Comparison of ENCODE assay signal across 8 cellular contexts in the genomic region with DNA sequence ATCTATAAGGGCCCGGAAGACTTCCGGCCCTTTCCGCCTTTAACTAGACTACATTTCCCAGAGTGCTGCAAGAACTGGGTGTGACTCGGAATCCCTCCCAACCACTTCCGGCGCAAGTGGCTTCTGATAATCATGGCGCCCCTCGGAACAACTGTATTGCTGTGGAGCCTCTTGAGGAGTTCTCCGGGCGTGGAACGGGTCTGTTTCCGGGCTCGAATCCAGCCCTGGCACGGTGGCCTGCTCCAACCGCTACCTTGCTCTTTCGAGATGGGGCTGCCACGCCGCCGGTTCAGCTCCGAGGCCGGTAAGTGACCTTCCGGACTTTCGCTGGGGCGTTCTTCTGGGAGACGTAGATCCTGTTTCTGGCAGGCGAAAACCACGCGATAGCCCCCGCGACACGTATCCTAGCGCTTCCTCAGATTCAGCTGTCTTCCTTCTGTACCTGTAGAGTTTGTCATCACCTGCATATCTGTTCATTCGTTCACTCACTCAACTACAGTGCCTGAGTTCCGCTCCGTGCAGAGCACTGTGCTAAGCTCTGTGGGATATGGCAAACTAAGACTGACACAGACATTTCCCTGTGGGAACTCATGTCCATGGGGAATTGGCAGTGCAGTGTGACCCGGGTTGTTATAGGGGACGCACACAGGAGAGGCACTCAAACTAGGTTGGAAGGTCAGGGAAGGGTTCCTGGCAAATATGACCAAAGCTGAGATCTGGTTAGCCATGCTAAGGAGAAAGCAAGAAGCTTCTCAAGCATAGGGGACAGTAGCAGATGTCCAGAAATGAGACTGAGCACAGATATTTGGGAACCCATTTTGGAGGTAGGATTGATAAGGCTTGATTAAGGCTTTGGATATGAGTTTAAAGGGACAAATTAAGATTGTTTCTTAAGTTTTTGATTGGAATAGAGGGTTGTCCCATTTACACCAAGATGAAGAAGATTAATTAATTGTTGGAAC. TPM values are rescaled to one million over a fixed set of nuclear protein-coding genes. Genes with fewer than 3 reads are reported as not detected.
DNase-seq lines count a peak whose midpoint lies in the region; ATAC-seq, FAIRE-seq and TF ChIP-seq lines count a peak whose summit lies in the region.

TSS of gene MRPS22 (plus strand) at position 126 of the 962 bp plus-strand sequence. CDS start at position 133, 7 bp downstream.

- peak within 1 kb of the TSS; percentile 90 for H3K27ac ChIP-seq in colonic mucosa

- DNase-seq in Ammon's horn (ENCODE audit: low spot score) = peak; percentile 94
- DNase-seq in GM19239 (ENCODE audit: insufficient read length, low spot score) = peak; percentile 66
- DNase-seq in NCI-H524 treated with DMSO at 0.1 percent for 48 hours (lab: John Stamatoyannopoulos, UW) = peak; percentile 75
- peak; percentile 77 to 79 for DNase-seq in activated CD4-positive, alpha-beta T cell treated with anti-CD3 and anti-CD28 coated beads for 4 hours
- DNase-seq in colonic mucosa = peak; percentile 89
- DNase-seq in left colon = peak; percentile 82 to 86
- peak; percentile 84 for DNase-seq in stimulated activated CD4-positive, alpha-beta T cell treated with anti-CD3 and anti-CD28 coated beads, Interleukin-1b, Interleukin-23, amount 100 ng/mL, for 48 hours

- H3K4me3 ChIP-seq in colonic mucosa = peak within 1 kb of the TSS; percentile 93

- H3K36me3 ChIP-seq in colonic mucosa = no peaks in the 10 kb centered on the region

- no peak for TF ChIP-seq CTCF in colonic mucosa (IDR thresholded peaks at IDR 0.05)

- intact Hi-C loops in colonic mucosa (cut with DNase I) = no loop called here
- intact Hi-C loops in left colon (cut with DNase I, micrococcal nuclease) = no loop called here

- peak within 1 kb of the TSS; percentile 72 to 92 for H3K9ac ChIP-seq in colonic mucosa (ENCODE audit: low read depth in 2 of 2, low read length in 2 of 2)

- H3K27me3 ChIP-seq in colonic mucosa = no peaks in the 10 kb centered on the region

- peaks cover 9% of the 10 kb centered on the region for H3K4me1 ChIP-seq in colonic mucosa

- ATAC-seq in HG03457 (IDR thresholded peaks at IDR 0.05; ENCODE audit: unreplicated experiment) (peak; percentile 95), left colon (peak; percentile 95)

- no peaks in the 10 kb centered on the region for H3K9me3 ChIP-seq in colonic mucosa

- peak; percentile 87 for FAIRE-seq in GM19239 (lab: Jason Lieb, UNC)

RNA-seq across cellular contexts. Expression of gene MRPS22, which starts in this region (rescaled TPM):
- total RNA-seq in colonic mucosa = 10 to 100 TPM; 63.3 to 67.9 TPM
- 10 to 100 TPM; 48.3 to 48.7 TPM for total RNA-seq in left colon

Comparison
In these comparisons a context has a peak if more than half of its experiments do, and no peak if none do; other contexts are left out.
1. Peak in every context shown above with its lines: DNase-seq, ATAC-seq, H3K4me3 ChIP-seq and H3K27ac ChIP-seq.